ENCODE assay signal across 1 cellular context in the genomic region with DNA sequence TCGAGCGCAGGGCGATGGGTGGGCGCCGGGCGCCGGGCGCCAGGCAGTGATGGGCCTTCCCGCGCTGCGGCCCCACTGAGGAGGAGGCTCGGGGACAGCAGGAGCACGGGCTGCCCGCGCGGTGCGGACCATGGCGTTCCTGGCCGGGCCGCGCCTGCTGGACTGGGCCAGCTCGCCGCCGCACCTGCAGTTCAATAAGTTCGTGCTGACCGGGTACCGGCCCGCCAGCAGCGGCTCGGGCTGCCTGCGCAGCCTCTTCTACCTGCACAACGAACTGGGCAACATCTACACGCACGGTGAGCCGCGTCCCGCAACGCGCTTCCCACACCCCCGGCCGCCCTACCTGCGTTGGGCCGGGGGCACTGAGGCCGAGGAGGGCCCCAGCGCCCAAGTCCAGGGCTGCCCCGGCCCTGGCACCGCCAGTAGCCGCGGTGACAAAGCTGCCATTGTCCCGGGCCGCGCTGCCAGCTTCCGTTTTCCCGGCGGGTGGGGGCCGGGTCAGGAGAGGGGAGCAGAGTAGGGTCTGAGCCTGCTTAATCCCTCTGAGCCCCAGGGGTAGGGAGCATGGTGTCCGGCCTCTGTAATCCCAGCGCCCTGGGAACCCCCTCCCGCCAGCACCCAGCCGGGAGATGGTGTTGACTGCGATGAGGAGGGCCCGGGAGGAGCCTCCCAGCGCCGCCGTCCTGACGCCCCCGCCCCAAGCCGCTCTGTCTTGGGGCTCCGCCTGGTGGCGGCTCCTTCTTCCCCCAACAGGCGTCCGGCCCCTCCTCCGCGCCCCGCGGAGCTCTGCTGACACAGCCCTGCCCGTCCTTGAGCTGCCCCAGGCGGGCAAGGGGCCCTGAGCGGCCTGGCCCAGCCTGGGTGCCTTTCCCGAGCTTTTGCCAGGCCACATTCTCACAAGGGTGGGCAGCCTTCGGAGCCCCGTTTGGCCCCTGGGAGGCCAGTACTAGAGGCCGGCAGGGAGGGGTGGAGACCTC.
TF ChIP-seq lines count a peak whose summit lies in the region.

No MANE protein-coding gene starts in this region.

TF ChIP-seq in K562, 482 proteins besides CTCF, POLR2A, EP300 and RAD21 (continued from another document and continues in another):
- TF ChIP-seq, protein P1, sequence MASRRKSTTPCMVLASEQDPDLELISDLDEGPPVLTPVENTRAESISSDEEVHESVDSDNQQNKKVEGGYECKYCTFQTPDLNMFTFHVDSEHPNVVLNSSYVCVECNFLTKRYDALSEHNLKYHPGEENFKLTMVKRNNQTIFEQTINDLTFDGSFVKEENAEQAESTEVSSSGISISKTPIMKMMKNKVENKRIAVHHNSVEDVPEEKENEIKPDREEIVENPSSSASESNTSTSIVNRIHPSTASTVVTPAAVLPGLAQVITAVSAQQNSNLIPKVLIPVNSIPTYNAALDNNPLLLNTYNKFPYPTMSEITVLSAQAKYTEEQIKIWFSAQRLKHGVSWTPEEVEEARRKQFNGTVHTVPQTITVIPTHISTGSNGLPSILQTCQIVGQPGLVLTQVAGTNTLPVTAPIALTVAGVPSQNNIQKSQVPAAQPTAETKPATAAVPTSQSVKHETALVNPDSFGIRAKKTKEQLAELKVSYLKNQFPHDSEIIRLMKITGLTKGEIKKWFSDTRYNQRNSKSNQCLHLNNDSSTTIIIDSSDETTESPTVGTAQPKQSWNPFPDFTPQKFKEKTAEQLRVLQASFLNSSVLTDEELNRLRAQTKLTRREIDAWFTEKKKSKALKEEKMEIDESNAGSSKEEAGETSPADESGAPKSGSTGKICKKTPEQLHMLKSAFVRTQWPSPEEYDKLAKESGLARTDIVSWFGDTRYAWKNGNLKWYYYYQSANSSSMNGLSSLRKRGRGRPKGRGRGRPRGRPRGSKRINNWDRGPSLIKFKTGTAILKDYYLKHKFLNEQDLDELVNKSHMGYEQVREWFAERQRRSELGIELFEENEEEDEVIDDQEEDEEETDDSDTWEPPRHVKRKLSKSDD (conservative IDR thresholded peaks at IDR 0.05; ENCODE audit: low read length): no peak
- TF ChIP-seq WHSC1 (IDR thresholded peaks at IDR 0.05; ENCODE audit: low read length): no peak
- TF ChIP-seq ZNF778 (CRISPR knock-in tag; IDR thresholded peaks at IDR 0.05): no peak
- TF ChIP-seq, protein P2, sequence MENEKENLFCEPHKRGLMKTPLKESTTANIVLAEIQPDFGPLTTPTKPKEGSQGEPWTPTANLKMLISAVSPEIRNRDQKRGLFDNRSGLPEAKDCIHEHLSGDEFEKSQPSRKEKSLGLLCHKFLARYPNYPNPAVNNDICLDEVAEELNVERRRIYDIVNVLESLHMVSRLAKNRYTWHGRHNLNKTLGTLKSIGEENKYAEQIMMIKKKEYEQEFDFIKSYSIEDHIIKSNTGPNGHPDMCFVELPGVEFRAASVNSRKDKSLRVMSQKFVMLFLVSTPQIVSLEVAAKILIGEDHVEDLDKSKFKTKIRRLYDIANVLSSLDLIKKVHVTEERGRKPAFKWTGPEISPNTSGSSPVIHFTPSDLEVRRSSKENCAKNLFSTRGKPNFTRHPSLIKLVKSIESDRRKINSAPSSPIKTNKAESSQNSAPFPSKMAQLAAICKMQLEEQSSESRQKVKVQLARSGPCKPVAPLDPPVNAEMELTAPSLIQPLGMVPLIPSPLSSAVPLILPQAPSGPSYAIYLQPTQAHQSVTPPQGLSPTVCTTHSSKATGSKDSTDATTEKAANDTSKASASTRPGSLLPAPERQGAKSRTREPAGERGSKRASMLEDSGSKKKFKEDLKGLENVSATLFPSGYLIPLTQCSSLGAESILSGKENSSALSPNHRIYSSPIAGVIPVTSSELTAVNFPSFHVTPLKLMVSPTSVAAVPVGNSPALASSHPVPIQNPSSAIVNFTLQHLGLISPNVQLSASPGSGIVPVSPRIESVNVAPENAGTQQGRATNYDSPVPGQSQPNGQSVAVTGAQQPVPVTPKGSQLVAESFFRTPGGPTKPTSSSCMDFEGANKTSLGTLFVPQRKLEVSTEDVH (IDR thresholded peaks at IDR 0.05; ENCODE audit: low read depth, partially characterized antibody): peak; percentile 48
- TF ChIP-seq CEBPG (CRISPR knock-in tag; IDR thresholded peaks at IDR 0.05): no peak
- no peak for TF ChIP-seq CEBPG (tag; conservative IDR thresholded peaks at IDR 0.05 in 1 of 2, IDR thresholded peaks at IDR 0.05 in 1 of 2)
- TF ChIP-seq, protein P3, sequence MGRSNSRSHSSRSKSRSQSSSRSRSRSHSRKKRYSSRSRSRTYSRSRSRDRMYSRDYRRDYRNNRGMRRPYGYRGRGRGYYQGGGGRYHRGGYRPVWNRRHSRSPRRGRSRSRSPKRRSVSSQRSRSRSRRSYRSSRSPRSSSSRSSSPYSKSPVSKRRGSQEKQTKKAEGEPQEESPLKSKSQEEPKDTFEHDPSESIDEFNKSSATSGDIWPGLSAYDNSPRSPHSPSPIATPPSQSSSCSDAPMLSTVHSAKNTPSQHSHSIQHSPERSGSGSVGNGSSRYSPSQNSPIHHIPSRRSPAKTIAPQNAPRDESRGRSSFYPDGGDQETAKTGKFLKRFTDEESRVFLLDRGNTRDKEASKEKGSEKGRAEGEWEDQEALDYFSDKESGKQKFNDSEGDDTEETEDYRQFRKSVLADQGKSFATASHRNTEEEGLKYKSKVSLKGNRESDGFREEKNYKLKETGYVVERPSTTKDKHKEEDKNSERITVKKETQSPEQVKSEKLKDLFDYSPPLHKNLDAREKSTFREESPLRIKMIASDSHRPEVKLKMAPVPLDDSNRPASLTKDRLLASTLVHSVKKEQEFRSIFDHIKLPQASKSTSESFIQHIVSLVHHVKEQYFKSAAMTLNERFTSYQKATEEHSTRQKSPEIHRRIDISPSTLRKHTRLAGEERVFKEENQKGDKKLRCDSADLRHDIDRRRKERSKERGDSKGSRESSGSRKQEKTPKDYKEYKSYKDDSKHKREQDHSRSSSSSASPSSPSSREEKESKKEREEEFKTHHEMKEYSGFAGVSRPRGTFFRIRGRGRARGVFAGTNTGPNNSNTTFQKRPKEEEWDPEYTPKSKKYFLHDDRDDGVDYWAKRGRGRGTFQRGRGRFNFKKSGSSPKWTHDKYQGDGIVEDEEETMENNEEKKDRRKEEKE (IDR thresholded peaks at IDR 0.05; ENCODE audit: borderline replicate concordance in 1 of 2, control insufficient read depth in 1 of 2, low read depth in 2 of 2, low read length in 1 of 2): no peak
- TF ChIP-seq SUPT5H (IDR thresholded peaks at IDR 0.05): peak; percentile 64
- TF ChIP-seq, protein P4, sequence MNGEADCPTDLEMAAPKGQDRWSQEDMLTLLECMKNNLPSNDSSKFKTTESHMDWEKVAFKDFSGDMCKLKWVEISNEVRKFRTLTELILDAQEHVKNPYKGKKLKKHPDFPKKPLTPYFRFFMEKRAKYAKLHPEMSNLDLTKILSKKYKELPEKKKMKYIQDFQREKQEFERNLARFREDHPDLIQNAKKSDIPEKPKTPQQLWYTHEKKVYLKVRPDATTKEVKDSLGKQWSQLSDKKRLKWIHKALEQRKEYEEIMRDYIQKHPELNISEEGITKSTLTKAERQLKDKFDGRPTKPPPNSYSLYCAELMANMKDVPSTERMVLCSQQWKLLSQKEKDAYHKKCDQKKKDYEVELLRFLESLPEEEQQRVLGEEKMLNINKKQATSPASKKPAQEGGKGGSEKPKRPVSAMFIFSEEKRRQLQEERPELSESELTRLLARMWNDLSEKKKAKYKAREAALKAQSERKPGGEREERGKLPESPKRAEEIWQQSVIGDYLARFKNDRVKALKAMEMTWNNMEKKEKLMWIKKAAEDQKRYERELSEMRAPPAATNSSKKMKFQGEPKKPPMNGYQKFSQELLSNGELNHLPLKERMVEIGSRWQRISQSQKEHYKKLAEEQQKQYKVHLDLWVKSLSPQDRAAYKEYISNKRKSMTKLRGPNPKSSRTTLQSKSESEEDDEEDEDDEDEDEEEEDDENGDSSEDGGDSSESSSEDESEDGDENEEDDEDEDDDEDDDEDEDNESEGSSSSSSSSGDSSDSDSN (IDR thresholded peaks at IDR 0.05; ENCODE audit: borderline replicate concordance in 1 of 2, low read depth in 2 of 2, low read length in 2 of 2): peak in 1 of 2 experiments; percentile 87; a peak in 3 of 4 replicates
- no peak for TF ChIP-seq ZNF644 (tag; IDR thresholded peaks at IDR 0.05; ENCODE audit: low read depth)
- TF ChIP-seq ZNF696 (CRISPR knock-in tag; conservative IDR thresholded peaks at IDR 0.05): no peak
- TF ChIP-seq POU5F1 (IDR thresholded peaks at IDR 0.05; ENCODE audit: borderline replicate concordance, low read depth, low read length, partially characterized antibody): no peak
- no peak for TF ChIP-seq EP400 (IDR thresholded peaks at IDR 0.05)
- no peak for TF ChIP-seq ZNF408 (CRISPR knock-in tag; IDR thresholded peaks at IDR 0.05; ENCODE audit: low read depth)
- no peak for TF ChIP-seq MTF1 (CRISPR knock-in tag; IDR thresholded peaks at IDR 0.05; ENCODE audit: borderline replicate concordance)
- TF ChIP-seq ZNF274 (IDR thresholded peaks at IDR 0.05; ENCODE audit: borderline replicate concordance, low read depth, low read length): no peak
- peak in 1 of 2 experiments; percentile 45; a peak in 1 of 4 replicates for TF ChIP-seq TEAD1 (CRISPR knock-in tag; IDR thresholded peaks at IDR 0.05)
- TF ChIP-seq, protein P5, sequence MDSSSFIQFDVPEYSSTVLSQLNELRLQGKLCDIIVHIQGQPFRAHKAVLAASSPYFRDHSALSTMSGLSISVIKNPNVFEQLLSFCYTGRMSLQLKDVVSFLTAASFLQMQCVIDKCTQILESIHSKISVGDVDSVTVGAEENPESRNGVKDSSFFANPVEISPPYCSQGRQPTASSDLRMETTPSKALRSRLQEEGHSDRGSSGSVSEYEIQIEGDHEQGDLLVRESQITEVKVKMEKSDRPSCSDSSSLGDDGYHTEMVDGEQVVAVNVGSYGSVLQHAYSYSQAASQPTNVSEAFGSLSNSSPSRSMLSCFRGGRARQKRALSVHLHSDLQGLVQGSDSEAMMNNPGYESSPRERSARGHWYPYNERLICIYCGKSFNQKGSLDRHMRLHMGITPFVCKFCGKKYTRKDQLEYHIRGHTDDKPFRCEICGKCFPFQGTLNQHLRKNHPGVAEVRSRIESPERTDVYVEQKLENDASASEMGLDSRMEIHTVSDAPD (CRISPR knock-in tag; IDR thresholded peaks at IDR 0.05): no peak
- TF ChIP-seq, protein P6, sequence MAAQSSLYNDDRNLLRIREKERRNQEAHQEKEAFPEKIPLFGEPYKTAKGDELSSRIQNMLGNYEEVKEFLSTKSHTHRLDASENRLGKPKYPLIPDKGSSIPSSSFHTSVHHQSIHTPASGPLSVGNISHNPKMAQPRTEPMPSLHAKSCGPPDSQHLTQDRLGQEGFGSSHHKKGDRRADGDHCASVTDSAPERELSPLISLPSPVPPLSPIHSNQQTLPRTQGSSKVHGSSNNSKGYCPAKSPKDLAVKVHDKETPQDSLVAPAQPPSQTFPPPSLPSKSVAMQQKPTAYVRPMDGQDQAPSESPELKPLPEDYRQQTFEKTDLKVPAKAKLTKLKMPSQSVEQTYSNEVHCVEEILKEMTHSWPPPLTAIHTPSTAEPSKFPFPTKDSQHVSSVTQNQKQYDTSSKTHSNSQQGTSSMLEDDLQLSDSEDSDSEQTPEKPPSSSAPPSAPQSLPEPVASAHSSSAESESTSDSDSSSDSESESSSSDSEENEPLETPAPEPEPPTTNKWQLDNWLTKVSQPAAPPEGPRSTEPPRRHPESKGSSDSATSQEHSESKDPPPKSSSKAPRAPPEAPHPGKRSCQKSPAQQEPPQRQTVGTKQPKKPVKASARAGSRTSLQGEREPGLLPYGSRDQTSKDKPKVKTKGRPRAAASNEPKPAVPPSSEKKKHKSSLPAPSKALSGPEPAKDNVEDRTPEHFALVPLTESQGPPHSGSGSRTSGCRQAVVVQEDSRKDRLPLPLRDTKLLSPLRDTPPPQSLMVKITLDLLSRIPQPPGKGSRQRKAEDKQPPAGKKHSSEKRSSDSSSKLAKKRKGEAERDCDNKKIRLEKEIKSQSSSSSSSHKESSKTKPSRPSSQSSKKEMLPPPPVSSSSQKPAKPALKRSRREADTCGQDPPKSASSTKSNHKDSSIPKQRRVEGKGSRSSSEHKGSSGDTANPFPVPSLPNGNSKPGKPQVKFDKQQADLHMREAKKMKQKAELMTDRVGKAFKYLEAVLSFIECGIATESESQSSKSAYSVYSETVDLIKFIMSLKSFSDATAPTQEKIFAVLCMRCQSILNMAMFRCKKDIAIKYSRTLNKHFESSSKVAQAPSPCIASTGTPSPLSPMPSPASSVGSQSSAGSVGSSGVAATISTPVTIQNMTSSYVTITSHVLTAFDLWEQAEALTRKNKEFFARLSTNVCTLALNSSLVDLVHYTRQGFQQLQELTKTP (IDR thresholded peaks at IDR 0.05; ENCODE audit: low read depth in 1 of 2, partially characterized antibody in 2 of 2): no peak
- TF ChIP-seq ETV5 (CRISPR knock-in tag; IDR thresholded peaks at IDR 0.05; ENCODE audit: low read depth): no peak
- no peak for TF ChIP-seq BCOR (IDR thresholded peaks at IDR 0.05)
- TF ChIP-seq, protein P7, sequence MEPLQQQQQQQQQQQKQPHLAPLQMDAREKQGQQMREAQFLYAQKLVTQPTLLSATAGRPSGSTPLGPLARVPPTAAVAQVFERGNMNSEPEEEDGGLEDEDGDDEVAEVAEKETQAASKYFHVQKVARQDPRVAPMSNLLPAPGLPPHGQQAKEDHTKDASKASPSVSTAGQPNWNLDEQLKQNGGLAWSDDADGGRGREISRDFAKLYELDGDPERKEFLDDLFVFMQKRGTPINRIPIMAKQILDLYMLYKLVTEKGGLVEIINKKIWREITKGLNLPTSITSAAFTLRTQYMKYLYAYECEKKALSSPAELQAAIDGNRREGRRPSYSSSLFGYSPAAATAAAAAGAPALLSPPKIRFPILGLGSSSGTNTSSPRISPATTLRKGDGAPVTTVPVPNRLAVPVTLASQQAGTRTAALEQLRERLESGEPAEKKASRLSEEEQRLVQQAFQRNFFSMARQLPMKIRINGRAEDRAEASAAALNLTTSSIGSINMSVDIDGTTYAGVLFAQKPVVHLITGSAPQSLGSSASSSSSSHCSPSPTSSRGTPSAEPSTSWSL (CRISPR knock-in tag; IDR thresholded peaks at IDR 0.05; ENCODE audit: borderline replicate concordance): no peak
- no peak for TF ChIP-seq FOXK2 (conservative IDR thresholded peaks at IDR 0.05 in 1 of 2, IDR thresholded peaks at IDR 0.05 in 1 of 2; ENCODE audit: low read depth in 2 of 2)
- TF ChIP-seq, protein P8, sequence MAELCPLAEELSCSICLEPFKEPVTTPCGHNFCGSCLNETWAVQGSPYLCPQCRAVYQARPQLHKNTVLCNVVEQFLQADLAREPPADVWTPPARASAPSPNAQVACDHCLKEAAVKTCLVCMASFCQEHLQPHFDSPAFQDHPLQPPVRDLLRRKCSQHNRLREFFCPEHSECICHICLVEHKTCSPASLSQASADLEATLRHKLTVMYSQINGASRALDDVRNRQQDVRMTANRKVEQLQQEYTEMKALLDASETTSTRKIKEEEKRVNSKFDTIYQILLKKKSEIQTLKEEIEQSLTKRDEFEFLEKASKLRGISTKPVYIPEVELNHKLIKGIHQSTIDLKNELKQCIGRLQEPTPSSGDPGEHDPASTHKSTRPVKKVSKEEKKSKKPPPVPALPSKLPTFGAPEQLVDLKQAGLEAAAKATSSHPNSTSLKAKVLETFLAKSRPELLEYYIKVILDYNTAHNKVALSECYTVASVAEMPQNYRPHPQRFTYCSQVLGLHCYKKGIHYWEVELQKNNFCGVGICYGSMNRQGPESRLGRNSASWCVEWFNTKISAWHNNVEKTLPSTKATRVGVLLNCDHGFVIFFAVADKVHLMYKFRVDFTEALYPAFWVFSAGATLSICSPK (IDR thresholded peaks at IDR 0.05; ENCODE audit: borderline replicate concordance): no peak
- TF ChIP-seq, protein P9, sequence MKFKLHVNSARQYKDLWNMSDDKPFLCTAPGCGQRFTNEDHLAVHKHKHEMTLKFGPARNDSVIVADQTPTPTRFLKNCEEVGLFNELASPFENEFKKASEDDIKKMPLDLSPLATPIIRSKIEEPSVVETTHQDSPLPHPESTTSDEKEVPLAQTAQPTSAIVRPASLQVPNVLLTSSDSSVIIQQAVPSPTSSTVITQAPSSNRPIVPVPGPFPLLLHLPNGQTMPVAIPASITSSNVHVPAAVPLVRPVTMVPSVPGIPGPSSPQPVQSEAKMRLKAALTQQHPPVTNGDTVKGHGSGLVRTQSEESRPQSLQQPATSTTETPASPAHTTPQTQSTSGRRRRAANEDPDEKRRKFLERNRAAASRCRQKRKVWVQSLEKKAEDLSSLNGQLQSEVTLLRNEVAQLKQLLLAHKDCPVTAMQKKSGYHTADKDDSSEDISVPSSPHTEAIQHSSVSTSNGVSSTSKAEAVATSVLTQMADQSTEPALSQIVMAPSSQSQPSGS (CRISPR knock-in tag; IDR thresholded peaks at IDR 0.05): no peak
- TF ChIP-seq RFX5 (IDR thresholded peaks at IDR 0.05; ENCODE audit: low read depth, low read length): no peak
